In the genomic region with DNA sequence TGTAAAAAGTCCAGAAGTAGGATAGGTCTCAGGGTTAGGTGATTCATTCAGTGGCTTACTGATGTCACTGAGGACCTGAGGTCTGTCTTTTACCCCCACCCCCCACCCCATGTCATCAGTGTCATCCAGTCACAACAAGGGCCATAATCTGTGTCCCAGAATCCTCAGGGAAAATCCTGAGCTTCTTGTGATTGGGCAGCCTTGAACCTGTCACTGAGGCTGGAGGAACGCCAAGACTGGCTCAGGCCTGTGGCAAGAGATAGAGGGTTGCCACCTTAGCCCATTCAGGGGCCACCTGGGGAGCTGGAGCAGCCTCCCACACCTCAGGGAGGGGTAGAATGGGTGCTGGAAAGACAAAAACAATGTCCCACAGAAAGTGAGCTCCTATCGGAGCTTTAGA, we compare ENCODE assay signal across 22 cellular contexts. TPM values are rescaled to one million over a fixed set of nuclear protein-coding genes. Genes with fewer than 3 reads are reported as not detected.
"Had no signal": no experiment of that assay in that cellular context is flagged by ENCODE, and none has a peak within 500 bp of the region (broad histone marks: within the 10 kb centered on the region; RNA-seq: fewer than 3 reads in every experiment).

No MANE protein-coding gene starts in this region.

- H3K27me3 ChIP-seq: foreskin keratinocyte, neutrophil had no signal

- H3K27me3 Mint-ChIP-seq: dendritic cell treated with granulocyte-macrophage colony-stimulating factor and Interleukin-4, amounts not matched to agents 40 ng/mL and 50 ng/mL, for 4 days; effector memory CD8-positive, alpha-beta T cell; memory B cell; naive B cell; stimulated activated naive B cell treated with anti-CD40 and anti-IgM and Interleukin-4, amounts not matched to agents 10 μg/mL and 1 μg/mL and 100 μg/mL, for 72 hours; stimulated activated naive CD8-positive, alpha-beta T cell treated with anti-CD3 and anti-CD28 coated beads, Interleukin-15, amount 100 ng/mL, for 72 hours; type B pancreatic cell had no signal

- H3K9me3 Mint-ChIP-seq: dendritic cell treated with granulocyte-macrophage colony-stimulating factor and Interleukin-4, amounts not matched to agents 40 ng/mL and 50 ng/mL, for 4 days; effector memory CD8-positive, alpha-beta T cell; immature natural killer cell; memory B cell; naive B cell; stimulated activated naive B cell treated with anti-CD40 and anti-IgM and Interleukin-4, amounts not matched to agents 10 μg/mL and 1 μg/mL and 100 μg/mL, for 72 hours; stimulated activated naive CD8-positive, alpha-beta T cell treated with anti-CD3 and anti-CD28 coated beads, Interleukin-15, amount 100 ng/mL, for 72 hours; type B pancreatic cell had no signal

- H3K4me3 Mint-ChIP-seq: dendritic cell treated with granulocyte-macrophage colony-stimulating factor and Interleukin-4, amounts not matched to agents 40 ng/mL and 50 ng/mL, for 4 days; effector memory CD8-positive, alpha-beta T cell; immature natural killer cell; memory B cell; stimulated activated naive B cell treated with anti-CD40 and anti-IgM and Interleukin-4, amounts not matched to agents 10 μg/mL and 1 μg/mL and 100 μg/mL, for 72 hours; stimulated activated naive CD8-positive, alpha-beta T cell treated with anti-CD3 and anti-CD28 coated beads, Interleukin-15, amount 100 ng/mL, for 72 hours; type B pancreatic cell had no signal

- FAIRE-seq: colon, keratinocyte, urothelium cell line had no signal

- H3K4me3 ChIP-seq: left ventricle myocardium inferior, lower lobe of right lung, skin epidermis had no signal

- H3K27ac ChIP-seq: epithelial cell of prostate, foreskin keratinocyte, left ventricle myocardium inferior, lower lobe of right lung, neutrophil, skin epidermis had no signal

- H3K9me3 ChIP-seq: left ventricle myocardium inferior, lower lobe of right lung, neutrophil had no signal

- H3K27ac Mint-ChIP-seq: dendritic cell treated with granulocyte-macrophage colony-stimulating factor and Interleukin-4, amounts not matched to agents 40 ng/mL and 50 ng/mL, for 4 days; immature natural killer cell; stimulated activated naive B cell treated with anti-CD40 and anti-IgM and Interleukin-4, amounts not matched to agents 10 μg/mL and 1 μg/mL and 100 μg/mL, for 72 hours; stimulated activated naive CD8-positive, alpha-beta T cell treated with anti-CD3 and anti-CD28 coated beads, Interleukin-15, amount 100 ng/mL, for 72 hours; type B pancreatic cell had no signal

- ATAC-seq: effector memory CD8-positive, alpha-beta T cell; foreskin keratinocyte; lower lobe of right lung; sciatic nerve; stimulated activated naive B cell treated with anti-CD40 and anti-IgM and Interleukin-4, amounts not matched to agents 10 μg/mL and 1 μg/mL and 100 μg/mL, for 72 hours; stimulated activated naive CD8-positive, alpha-beta T cell treated with anti-CD3 and anti-CD28 coated beads, Interleukin-15, amount 100 ng/mL, for 72 hours had no signal

- DNase-seq: effector memory CD8-positive, alpha-beta T cell; foreskin keratinocyte; immature natural killer cell; left ventricle myocardium inferior; lower lobe of right lung; midbrain; naive B cell; stimulated activated CD4-positive, alpha-beta T cell treated with anti-CD3 and anti-CD28 coated beads, Interleukin-2, amount 100 ng/mL, for 24 hours; stimulated activated CD4-positive, alpha-beta T cell treated with anti-CD3 and anti-CD28 coated beads, Interleukin-4, amount 100 ng/mL, for 4 hours; stimulated activated naive B cell treated with anti-CD40 and anti-IgM and Interleukin-4, amounts not matched to agents 10 μg/mL and 1 μg/mL and 100 μg/mL, for 72 hours; stimulated activated naive CD8-positive, alpha-beta T cell treated with anti-CD3 and anti-CD28 coated beads, Interleukin-15, amount 100 ng/mL, for 72 hours had no signal

- H3K4me1 ChIP-seq: foreskin keratinocyte had no signal

RNA-seq across cellular contexts. Expression of a gene that starts 38.6 kb away (rescaled TPM):
- total RNA-seq: foreskin keratinocyte, pulmonary artery endothelial cell had no signal
- polyA plus RNA-seq: foreskin keratinocyte, keratinocyte had no signal
